In the genomic region with DNA sequence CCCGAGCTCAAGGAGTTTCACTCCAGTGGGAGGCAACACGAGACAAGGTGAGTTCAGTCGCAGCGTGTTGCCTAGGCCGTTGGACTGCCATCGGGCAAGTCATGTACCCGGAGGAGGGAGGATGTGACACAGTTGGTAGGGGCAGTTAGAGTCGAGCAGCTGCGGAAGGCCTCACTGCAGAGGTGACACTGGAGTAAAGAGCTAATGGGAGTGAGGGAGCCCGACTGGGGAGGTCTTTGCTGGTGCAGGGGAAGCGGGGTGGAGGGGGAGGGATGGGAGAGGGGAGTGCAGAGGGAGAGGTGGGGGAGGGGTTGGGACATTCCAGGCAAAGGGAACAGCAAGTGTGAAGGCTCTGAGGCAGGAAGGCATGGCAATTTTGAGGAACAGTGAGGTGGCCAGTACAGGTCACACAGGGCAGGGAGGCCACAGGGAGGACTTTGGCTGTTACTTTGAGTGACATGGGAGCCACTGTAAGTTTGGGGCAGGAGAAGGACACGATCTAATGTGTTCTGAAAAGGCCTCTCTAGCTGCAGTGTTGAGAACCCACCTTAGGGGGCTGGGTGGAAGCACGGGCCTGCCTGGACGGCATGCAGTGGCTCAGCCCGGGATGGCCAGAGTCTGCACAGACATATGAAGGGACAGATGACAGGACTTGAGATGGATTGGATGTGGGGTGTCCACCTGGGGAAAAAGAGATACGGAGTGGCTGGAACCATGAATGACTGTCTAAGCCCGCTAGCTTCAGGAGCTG, we compare ENCODE assay signal across 18 cellular contexts.
DNase-seq lines count a peak whose midpoint lies in the region; ATAC-seq and TF ChIP-seq lines count a peak whose summit lies in the region.
"Had no signal": no experiment of that assay in that cellular context is flagged by ENCODE, and none has a peak within 500 bp of the region (broad histone marks: within the 10 kb centered on the region; RNA-seq: fewer than 3 reads in every experiment).

No MANE protein-coding gene starts in this region.

- no peaks in the 10 kb centered on the region for H4K20me1 ChIP-seq in BLaER1
- H4K20me1 ChIP-seq in H9 (ENCODE audit: control insufficient read depth, insufficient read depth, insufficient read length): no peaks in the 10 kb centered on the region

- no peaks in the 10 kb centered on the region for H3K27me3 ChIP-seq in BLaER1
- H3K27me3 ChIP-seq in H9 (ENCODE audit: insufficient read depth, low read length): no peaks in the 10 kb centered on the region
- no peaks in the 10 kb centered on the region for H3K27me3 ChIP-seq in endodermal cell (ENCODE audit: control insufficient read depth, insufficient read depth, low read length, poor library complexity, severe bottlenecking)
- H3K27me3 ChIP-seq in neuronal stem cell (ENCODE audit: control insufficient read depth in 3 of 3, insufficient read depth in 3 of 3, low read depth in 1 of 3, low read length in 3 of 3): no peaks in the 10 kb centered on the region

- POLR2A ChIA-PET in activated CD4-positive, alpha-beta T cell treated with anti-CD3 and anti-CD28 coated beads for 36 hours (lab: Charles Lee): no interaction called here

- H3K27ac ChIP-seq in BLaER1 (peak overlapping the region; percentile 63; the same call in 1 of the 2 replicates), H9 (ENCODE audit: insufficient read length, low read depth, low read length) (no peak overlapping the region), endodermal cell (ENCODE audit: low read depth, low read length) (no peak overlapping the region), neuronal stem cell (replicated peaks; ENCODE audit: low read length) (no peak overlapping the region)

- no peak overlapping the region for H2AFZ ChIP-seq in H9 (ENCODE audit: low read length)
- H2AFZ ChIP-seq in neuronal stem cell (ENCODE audit: low read length): no peak overlapping the region

- DNase-seq in H9 (no peak), endodermal cell (no peak), neuronal stem cell (ENCODE audit: low spot score) (no peak), NCI-H226 (no peak)
- DNase-seq in activated CD4-positive, alpha-beta T cell treated with anti-CD3 and anti-CD28 coated beads for 36 hours: no peak
- DNase-seq in activated naive CD4-positive, alpha-beta T cell treated with anti-CD3 and anti-CD28 coated beads, Interleukin-2, amount 50 U/mL, for 72 hours (ENCODE audit: low spot score in 2 of 2): no peak
- DNase-seq: CD4-positive, CD25-positive, alpha-beta regulatory T cell; DMS79; NCI-H1417; NCI-H187; NCI-H446 treated with DMSO at 0.1 percent for 48 hours; NCI-H526 treated with DMSO at 0.1 percent for 48 hours; PC-3; Right ventricle myocardium superior had no signal

- H4K5ac ChIP-seq in H9 (ENCODE audit: insufficient read length, low read depth, low read length): no peak overlapping the region

- H2BK12ac ChIP-seq in H9 (ENCODE audit: insufficient read length, low read depth, low read length) (no peak overlapping the region), neuronal stem cell (ENCODE audit: low read length) (no peak overlapping the region)

- no peak overlapping the region for H4K8ac ChIP-seq in H9 (replicated peaks; ENCODE audit: insufficient read length, low read depth, low read length)
- no peak overlapping the region for H4K8ac ChIP-seq in neuronal stem cell (ENCODE audit: low read depth, low read length)

- no peak overlapping the region for H3K14ac ChIP-seq in H9 (ENCODE audit: insufficient read depth, low read length)
- no peak overlapping the region for H3K14ac ChIP-seq in neuronal stem cell (ENCODE audit: low read length)

- no peak for ATAC-seq in activated CD4-positive, alpha-beta T cell treated with anti-CD3 and anti-CD28 coated beads for 36 hours
- no peak for ATAC-seq in activated naive CD4-positive, alpha-beta T cell treated with anti-CD3 and anti-CD28 coated beads, Interleukin-2, amount 50 U/mL, for 72 hours
- ATAC-seq: HCT116, PC-3 had no signal

- H3K4ac ChIP-seq in H9 (ENCODE audit: low read depth, low read length) (no peak overlapping the region), neuronal stem cell (ENCODE audit: low read length) (no peak overlapping the region)

- H3K79me1 ChIP-seq in H9 (ENCODE audit: insufficient read depth, low read depth, low read length, poor library complexity, severe bottlenecking) (no peaks in the 10 kb centered on the region), neuronal stem cell (ENCODE audit: low read depth, low read length) (no peaks in the 10 kb centered on the region)

- H2AK5ac ChIP-seq in H9 (ENCODE audit: insufficient read length, low read length): no peak overlapping the region
- peak overlapping the region; percentile 43 for H2AK5ac ChIP-seq in neuronal stem cell (ENCODE audit: low read depth, low read length)

- intact Hi-C loops in activated CD4-positive, alpha-beta T cell treated with anti-CD3 and anti-CD28 coated beads for 36 hours (cut with DNase I, micrococcal nuclease): no loop called here

- H3K18ac ChIP-seq in H9 (ENCODE audit: insufficient read length, low read depth, low read length) (no peak overlapping the region), neuronal stem cell (ENCODE audit: low read length) (peak overlapping the region; percentile 90)

- H3K27me3 Mint-ChIP-seq in H9 (ENCODE audit: low read depth) (peaks cover 4% of the 10 kb centered on the region), endodermal cell (ENCODE audit: insufficient read depth) (no peaks in the 10 kb centered on the region)
- H3K27me3 Mint-ChIP-seq in activated CD4-positive, alpha-beta T cell treated with anti-CD3 and anti-CD28 coated beads for 36 hours: peaks cover 18% of the 10 kb centered on the region

- H3K4me3 Mint-ChIP-seq in H9 (no peak overlapping the region), endodermal cell (no peak overlapping the region)
- no peak overlapping the region for H3K4me3 Mint-ChIP-seq in activated CD4-positive, alpha-beta T cell treated with anti-CD3 and anti-CD28 coated beads for 36 hours
- H3K4me3 Mint-ChIP-seq: B cell; CD4-positive, CD25-positive, alpha-beta regulatory T cell had no signal

- peaks cover 53 to 57% of the 10 kb centered on the region in 2 experiments for H3K4me1 Mint-ChIP-seq in H9
- H3K4me1 Mint-ChIP-seq in endodermal cell: peaks cover 18% of the 10 kb centered on the region
- H3K4me1 Mint-ChIP-seq in activated CD4-positive, alpha-beta T cell treated with anti-CD3 and anti-CD28 coated beads for 36 hours: peaks cover 5% of the 10 kb centered on the region
- H3K4me1 Mint-ChIP-seq: B cell, IgD-negative memory B cell had no signal

- H2BK15ac ChIP-seq in H9 (ENCODE audit: low read depth, low read length) (no peak overlapping the region), neuronal stem cell (ENCODE audit: low read length) (no peak overlapping the region)

- CTCF ChIA-PET in activated CD4-positive, alpha-beta T cell treated with anti-CD3 and anti-CD28 coated beads for 36 hours (lab: Charles Lee): no interaction called here

- H3K79me2 ChIP-seq in H9 (ENCODE audit: insufficient read depth, low read length): no peaks in the 10 kb centered on the region

- H3K27ac Mint-ChIP-seq in H9 (peak overlapping the region in 2 of 3 experiments; percentile 70 to 72; a peak in 3 of 7 replicates), endodermal cell (no peak overlapping the region)
- no peak overlapping the region for H3K27ac Mint-ChIP-seq in activated CD4-positive, alpha-beta T cell treated with anti-CD3 and anti-CD28 coated beads for 36 hours
- H3K27ac Mint-ChIP-seq in activated naive CD4-positive, alpha-beta T cell treated with anti-CD3 and anti-CD28 coated beads, Interleukin-2, amount 50 U/mL, for 72 hours: no peak overlapping the region
- H3K27ac Mint-ChIP-seq: B cell; CD4-positive, CD25-positive, alpha-beta regulatory T cell had no signal

- no peaks in the 10 kb centered on the region for H3K23me2 ChIP-seq in H9 (ENCODE audit: insufficient read length, low read depth, low read length, poor library complexity, severe bottlenecking)

- no peak overlapping the region for H3T11ph ChIP-seq in H9 (ENCODE audit: low read length)

- no peak overlapping the region for H3K23ac ChIP-seq in H9 (ENCODE audit: insufficient read length, low read depth, low read length)
- H3K23ac ChIP-seq in neuronal stem cell (ENCODE audit: low read depth, low read length, poor library complexity): no peak overlapping the region

- H3K9me3 ChIP-seq in BLaER1 (no peaks in the 10 kb centered on the region), H9 (ENCODE audit: control insufficient read depth, low read depth, low read length) (no peaks in the 10 kb centered on the region), endodermal cell (ENCODE audit: control insufficient read depth, low read length) (no peaks in the 10 kb centered on the region), neuronal stem cell (replicated peaks in 1 of 2; ENCODE audit: control insufficient read depth in 2 of 2, insufficient read depth in 1 of 2, low read depth in 1 of 2, low read length in 2 of 2) (no peaks in the 10 kb centered on the region)

- H3K4me3 ChIP-seq in BLaER1 (no peak overlapping the region), endodermal cell (ENCODE audit: low read length) (no peak overlapping the region), neuronal stem cell (ENCODE audit: low read length in 2 of 2) (no peak overlapping the region)

- H3K4me1 ChIP-seq in BLaER1 (peaks cover 49% of the 10 kb centered on the region), H9 (ENCODE audit: insufficient read depth, low read length) (no peaks in the 10 kb centered on the region; the same call in 1 of the 2 replicates), endodermal cell (ENCODE audit: control insufficient read depth, insufficient read depth, low read length) (no peaks in the 10 kb centered on the region), neuronal stem cell (ENCODE audit: control insufficient read depth in 2 of 2, insufficient read depth in 1 of 2, low read depth in 1 of 2, low read length in 2 of 2) (peaks cover 30 to 34% of the 10 kb centered on the region in 2 donors)

- H3K9ac ChIP-seq in BLaER1: peak overlapping the region; percentile 48; the same call in 1 of the 2 replicates
- H3K9ac ChIP-seq in H9 (ENCODE audit: extremely low read depth, insufficient read length, low read length): no peak overlapping the region
- H3K9ac ChIP-seq in endodermal cell (ENCODE audit: extremely low read depth, low read length, poor library complexity, severe bottlenecking): no peak overlapping the region
- H3K9ac ChIP-seq in neuronal stem cell (ENCODE audit: low read depth, low read length, poor library complexity): no peak overlapping the region

- H2BK120ac ChIP-seq in H9 (ENCODE audit: low read depth, low read length, poor library complexity, severe bottlenecking) (no peak overlapping the region), neuronal stem cell (ENCODE audit: low read depth, low read length) (no peak overlapping the region)

- no peak overlapping the region for H4K91ac ChIP-seq in H9 (ENCODE audit: insufficient read length, low read depth, low read length)
- no peak overlapping the region for H4K91ac ChIP-seq in neuronal stem cell (ENCODE audit: low read depth, low read length, poor library complexity)

- H3K4me2 ChIP-seq in BLaER1 (peak overlapping the region; percentile 79), H9 (ENCODE audit: insufficient read depth, insufficient read length, low read length) (no peak overlapping the region), neuronal stem cell (ENCODE audit: insufficient read depth, low read length, poor library complexity, severe bottlenecking) (no peak overlapping the region)

- H2BK5ac ChIP-seq in H9 (ENCODE audit: insufficient read length, low read length) (no peak overlapping the region), neuronal stem cell (ENCODE audit: low read length) (no peak overlapping the region)

- H2BK20ac ChIP-seq in H9 (ENCODE audit: low read depth, low read length, poor library complexity, severe bottlenecking): no peak overlapping the region

- peaks cover 3 to 13% (median 5%) of the 10 kb centered on the region in 3 experiments; a peak in 2 of 7 replicates for H3K36me3 Mint-ChIP-seq in H9 (ENCODE audit: insufficient read depth in 1 of 3, low read depth in 3 of 3)
- no peaks in the 10 kb centered on the region for H3K36me3 Mint-ChIP-seq in endodermal cell (ENCODE audit: low read depth)
- H3K36me3 Mint-ChIP-seq in activated CD4-positive, alpha-beta T cell treated with anti-CD3 and anti-CD28 coated beads for 36 hours (ENCODE audit: low read depth): no peaks in the 10 kb centered on the region
- no peaks in the 10 kb centered on the region for H3K36me3 Mint-ChIP-seq in activated naive CD4-positive, alpha-beta T cell treated with anti-CD3 and anti-CD28 coated beads, Interleukin-2, amount 50 U/mL, for 72 hours
- H3K36me3 Mint-ChIP-seq: CD4-positive, CD25-positive, alpha-beta regulatory T cell had no signal

- H3K36me3 ChIP-seq in BLaER1: no peaks in the 10 kb centered on the region
- no peaks in the 10 kb centered on the region for H3K36me3 ChIP-seq in endodermal cell (ENCODE audit: control insufficient read depth, insufficient read depth, low read length)
- H3K36me3 ChIP-seq in neuronal stem cell (replicated peaks in 1 of 2; ENCODE audit: control insufficient read depth in 2 of 2, insufficient read depth in 2 of 2, low read length in 2 of 2): no peaks in the 10 kb centered on the region

- H3K56ac ChIP-seq in H9 (ENCODE audit: insufficient read length, low read depth, low read length): no peak overlapping the region

- peak; percentile 18; the same call in 2 of the 3 replicates for TF ChIP-seq CTCF in H9 (conservative IDR thresholded peaks at IDR 0.05)
- peak; percentile 39 for TF ChIP-seq CTCF in endodermal cell (conservative IDR thresholded peaks at IDR 0.05)

- no CpG with 5 or more reads among the region's 17 CpGs for WGBS in H9 (ENCODE audit: extremely low coverage, insufficient read length, low lambda C conversion rate)
- 90 to 91% methylated on average over 15 to 17 of the region's 17 CpGs for WGBS in endodermal cell (ENCODE audit: insufficient coverage in 1 of 2, insufficient read length in 1 of 2), 2 experiments
- WGBS in neuronal stem cell (ENCODE audit: extremely low coverage in 2 of 2, insufficient read length in 2 of 2, insufficient replicate concordance in 1 of 2), 2 donors: no CpG with 5 or more reads among the region's 17 CpGs

- H3K9me3 Mint-ChIP-seq in H9 (peaks cover 4 to 9% of the 10 kb centered on the region in 2 experiments; a peak in 4 of 5 replicates), endodermal cell (peaks cover 4% of the 10 kb centered on the region)
- no peaks in the 10 kb centered on the region for H3K9me3 Mint-ChIP-seq in activated CD4-positive, alpha-beta T cell treated with anti-CD3 and anti-CD28 coated beads for 36 hours (ENCODE audit: low read depth)
- H3K9me3 Mint-ChIP-seq in activated naive CD4-positive, alpha-beta T cell treated with anti-CD3 and anti-CD28 coated beads, Interleukin-2, amount 50 U/mL, for 72 hours: no peaks in the 10 kb centered on the region

Comparison
In these comparisons a context has a peak if more than half of its experiments do, and no peak if none do; other contexts are left out.
1. H3K27ac Mint-ChIP-seq: peak in H9 (2 of 3); none in endodermal cell (single experiment), activated CD4-positive, alpha-beta T cell treated with anti-CD3 and anti-CD28 coated beads for 36 hours (single experiment) and activated naive CD4-positive, alpha-beta T cell treated with anti-CD3 and anti-CD28 coated beads, Interleukin-2, amount 50 U/mL, for 72 hours (0 of 2).